7 cellular contexts compared by ENCODE assay signal in the genomic region with DNA sequence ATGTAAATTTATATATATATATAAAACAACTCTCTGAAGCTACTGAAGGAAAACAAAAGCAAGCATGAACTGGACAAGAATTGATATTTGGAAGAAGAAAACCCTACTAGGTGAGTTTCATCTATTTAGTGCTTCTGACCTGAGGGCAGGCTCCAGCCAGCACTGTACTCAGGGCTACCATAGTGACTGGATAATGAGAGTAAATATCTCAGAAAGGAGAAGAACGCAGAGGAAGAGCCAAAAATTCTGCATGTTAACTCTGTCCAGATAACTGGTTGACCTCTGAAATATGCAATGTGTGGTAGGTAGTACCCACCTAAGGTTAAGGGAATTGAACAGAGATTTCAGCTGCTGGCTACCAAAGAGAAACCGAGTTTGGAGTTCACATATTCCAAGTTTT. TPM values are rescaled to one million over a fixed set of nuclear protein-coding genes. Genes with fewer than 3 reads are reported as not detected.
"Had no signal": no experiment of that assay in that cellular context is flagged by ENCODE, and none has a peak within 500 bp of the region (broad histone marks: within the 10 kb centered on the region; RNA-seq: fewer than 3 reads in every experiment).

No MANE protein-coding gene starts in this region.

- H3K27ac ChIP-seq: HL-60, KMS-11 had no signal

- ATAC-seq: K562 had no signal

- DNase-seq: KBM-7, KG1 had no signal

- FAIRE-seq: HTR-8/SVneo, K562 had no signal

- H3K9ac ChIP-seq: KMS-11 had no signal

- H3K4me2 ChIP-seq: KMS-11 had no signal

- H3K4me3 ChIP-seq: K562 had no signal

RNA-seq across cellular contexts. Expression of a gene that starts 41.4 kb away (rescaled TPM):
- polyA plus RNA-seq: IgD-negative memory B cell, K562 had no signal
